23 cellular contexts compared by ENCODE assay signal in genomic region chr22:31956360-31956759, GRCh38. TPM values are rescaled to one million over a fixed set of nuclear protein-coding genes. Genes with fewer than 3 reads are reported as not detected.
DNase-seq lines count a peak whose midpoint lies in the region; ATAC-seq and TF ChIP-seq lines count a peak whose summit lies in the region.
"Had no signal": no experiment of that assay in that cellular context is flagged by ENCODE, and none has a peak within 500 bp of the region (broad histone marks: within the 10 kb centered on the region; RNA-seq: fewer than 3 reads in every experiment).

No MANE protein-coding gene starts in this region.

- CTCF ChIA-PET in CD4-positive, alpha-beta T cell (lab: Charles Lee), result interaction anchor here (1.4 to 7.2 kb wide), 3 partner anchors 9 to 21 kb away, joined by 3 to 42 read pairs (median 4); no protein-coding TSS in a partner anchor
- CTCF ChIA-PET in activated CD8-positive, alpha-beta T cell treated with anti-CD3 and anti-CD28 coated beads, Interleukin-2, amount 10 ng/mL, durations not matched to agents 7 days and 5 days (lab: Charles Lee), result interaction anchor here (2.1 to 8.8 kb wide), 2 partner anchors 9 to 13 kb away, joined by 7 to 68 read pairs; no protein-coding TSS in a partner anchor
- CTCF ChIA-PET in RWPE1 (lab: Yijun Ruan, JAX) (no interaction called here), OCI-LY7 (lab: Charles Lee; ENCODE audit: unreplicated experiment) (no interaction called here)

- POLR2A ChIA-PET in CD4-positive, alpha-beta T cell (lab: Charles Lee), result interaction anchor here (2.0 to 5.7 kb wide), 2 partner anchors 12 to 295 kb away, joined by 7 to 48 read pairs; partner anchors contain the start of genes PISD and YWHAH
- POLR2A ChIA-PET in activated CD8-positive, alpha-beta T cell treated with anti-CD3 and anti-CD28 coated beads, Interleukin-2, amount 10 ng/mL, durations not matched to agents 7 days and 5 days (lab: Charles Lee), result interaction anchor here (1.3 kb wide), 1 partner anchor 9 kb away, joined by 3 read pairs; no protein-coding TSS in a partner anchor
- POLR2A ChIA-PET in RWPE1 (lab: Yijun Ruan, JAX; ENCODE audit: low non-redundant PET), result no interaction called here
- POLR2A ChIA-PET in OCI-LY7 (lab: Charles Lee), result no interaction called here

- H3K4me3 ChIP-seq in OCI-LY7 (ENCODE audit: low read depth, low read length, poor library complexity, severe bottlenecking), result no peak overlapping the region
- H3K4me3 ChIP-seq: BLaER1, esophagus squamous epithelium, uterus had no signal

- no peak for TF ChIP-seq CTCF in CD4-positive, alpha-beta T cell (IDR thresholded peaks at IDR 0.05)
- TF ChIP-seq CTCF in RWPE1 (conservative IDR thresholded peaks at IDR 0.05; ENCODE audit: low read depth) (no peak), OCI-LY7 (conservative IDR thresholded peaks at IDR 0.05; ENCODE audit: low read length) (no peak)

- H3K9me3 Mint-ChIP-seq in CD4-positive, alpha-beta T cell, result no peaks in the 10 kb centered on the region
- no peaks in the 10 kb centered on the region for H3K9me3 Mint-ChIP-seq in activated CD8-positive, alpha-beta T cell treated with anti-CD3 and anti-CD28 coated beads, Interleukin-2, amount 10 ng/mL, durations not matched to agents 7 days and 5 days (ENCODE audit: insufficient read depth)
- H3K9me3 Mint-ChIP-seq in effector memory CD8-positive, alpha-beta T cell, result no peaks in the 10 kb centered on the region
- H3K9me3 Mint-ChIP-seq: nephron had no signal

- H3K9me2 ChIP-seq in OCI-LY7 (ENCODE audit: insufficient read depth, low read length), result no peaks in the 10 kb centered on the region

- H3K4me2 ChIP-seq in OCI-LY7 (ENCODE audit: low read length), result no peak overlapping the region
- H3K4me2 ChIP-seq: BLaER1 had no signal

- peaks cover 82% of the 10 kb centered on the region for H3K4me1 Mint-ChIP-seq in CD4-positive, alpha-beta T cell (ENCODE audit: low read depth)
- peaks cover 53% of the 10 kb centered on the region for H3K4me1 Mint-ChIP-seq in activated CD8-positive, alpha-beta T cell treated with anti-CD3 and anti-CD28 coated beads, Interleukin-2, amount 10 ng/mL, durations not matched to agents 7 days and 5 days (ENCODE audit: low read depth)
- peaks cover 52 to 55% of the 10 kb centered on the region in 2 donors for H3K4me1 Mint-ChIP-seq in effector memory CD8-positive, alpha-beta T cell (ENCODE audit: low read depth in 2 of 2)

- peak; percentile 27 for ATAC-seq in CD4-positive, alpha-beta T cell (ENCODE audit: poor library complexity)
- ATAC-seq in activated CD8-positive, alpha-beta T cell treated with anti-CD3 and anti-CD28 coated beads, Interleukin-2, amount 10 ng/mL, durations not matched to agents 7 days and 5 days, result no peak
- no peak for ATAC-seq in effector memory CD8-positive, alpha-beta T cell (replicated peaks)
- ATAC-seq: left cardiac atrium had no signal

- peaks cover 14% of the 10 kb centered on the region for H3K36me3 Mint-ChIP-seq in CD4-positive, alpha-beta T cell (ENCODE audit: low read depth)
- peaks cover 65% of the 10 kb centered on the region for H3K36me3 Mint-ChIP-seq in activated CD8-positive, alpha-beta T cell treated with anti-CD3 and anti-CD28 coated beads, Interleukin-2, amount 10 ng/mL, durations not matched to agents 7 days and 5 days (ENCODE audit: low read depth)
- peaks cover 20% of the 10 kb centered on the region for H3K36me3 Mint-ChIP-seq in effector memory CD8-positive, alpha-beta T cell (ENCODE audit: insufficient read depth)

- peaks cover 76% of the 10 kb centered on the region for H3K36me3 ChIP-seq in OCI-LY7 (ENCODE audit: insufficient read depth, low read length)
- H3K36me3 ChIP-seq: uterus had no signal

- H3K27me3 ChIP-seq in CD4-positive, alpha-beta T cell (ENCODE audit: control insufficient read depth, insufficient read depth, low read length), result no peaks in the 10 kb centered on the region
- H3K27me3 ChIP-seq: BLaER1, esophagus squamous epithelium, uterus had no signal

- peaks cover 49% of the 10 kb centered on the region for H3K79me2 ChIP-seq in OCI-LY7 (ENCODE audit: insufficient read depth, low read depth, low read length)

- peak overlapping the region; percentile 86 for H3K27ac Mint-ChIP-seq in CD4-positive, alpha-beta T cell
- peak overlapping the region; percentile 7 for H3K27ac Mint-ChIP-seq in activated CD8-positive, alpha-beta T cell treated with anti-CD3 and anti-CD28 coated beads, Interleukin-2, amount 10 ng/mL, durations not matched to agents 7 days and 5 days
- peak overlapping the region; percentile 7 to 79 for H3K27ac Mint-ChIP-seq in effector memory CD8-positive, alpha-beta T cell
- H3K27ac Mint-ChIP-seq: nephron had no signal

- intact Hi-C loops in CD4-positive, alpha-beta T cell (cut with DNase I, micrococcal nuclease), result no loop called here
- intact Hi-C loops in OCI-LY7 (cut with micrococcal nuclease; ENCODE audit: unreplicated experiment), result no loop called here

- BruUV-seq in OCI-LY7 (replicated peaks; lab: Mats Ljungman, UMichigan), result no TSS peak

- DNase-seq in activated CD4-positive, alpha-beta T cell treated with anti-CD3 and anti-CD28 coated beads for 4 hours, result peak; percentile 24 to 30
- DNase-seq in activated CD4-positive, alpha-beta T cell treated with anti-CD3 and anti-CD28 coated beads, Interleukin-2, amount 50 U/mL, for 48 hours, result no peak
- DNase-seq in CD4-positive, alpha-beta T cell, result peak in 1 of 10 experiments; percentile 12
- DNase-seq in activated CD8-positive, alpha-beta T cell treated with anti-CD3 and anti-CD28 coated beads, Interleukin-2, amount 10 ng/mL, durations not matched to agents 7 days and 5 days, result no peak
- no peak for DNase-seq in effector memory CD8-positive, alpha-beta T cell
- DNase-seq in epidermal melanocyte (ENCODE audit: insufficient read length, low spot score), result no peak
- no peak for DNase-seq in RWPE1 (ENCODE audit: low spot score)
- no peak for DNase-seq in OCI-LY7 (ENCODE audit: low spot score)
- DNase-seq: amniotic stem cell; caudate nucleus; DMS 273 treated with DMSO at 0.1 percent for 48 hours; esophagus squamous epithelium; GDM1; GOT3; left cardiac atrium; mesendoderm; NCI-H2029; NCI-H446; Right ventricle myocardium superior; stimulated activated CD4-positive, alpha-beta T cell treated with anti-CD3 and anti-CD28 coated beads, Interleukin-2, amount 100 ng/mL, for 48 hours; uterus had no signal

- H3K9me3 ChIP-seq in CD4-positive, alpha-beta T cell (ENCODE audit: control insufficient read depth, low read length), result no peaks in the 10 kb centered on the region
- H3K9me3 ChIP-seq in OCI-LY7 (ENCODE audit: low read length), result no peaks in the 10 kb centered on the region
- H3K9me3 ChIP-seq: BLaER1, esophagus squamous epithelium, uterus had no signal

- H3K27ac ChIP-seq in CD4-positive, alpha-beta T cell (ENCODE audit: low read depth, low read length), result peak overlapping the region; percentile 25
- H3K27ac ChIP-seq in RWPE1 (no peak overlapping the region), OCI-LY7 (ENCODE audit: low read depth, low read length, poor library complexity, severe bottlenecking) (no peak overlapping the region)
- H3K27ac ChIP-seq: BLaER1, esophagus squamous epithelium, uterus had no signal

- H3K4me1 ChIP-seq in OCI-LY7 (ENCODE audit: insufficient read depth, low read length, poor library complexity, severe bottlenecking), result peaks cover 7% of the 10 kb centered on the region

- H4K20me1 ChIP-seq in OCI-LY7 (ENCODE audit: insufficient read depth, low read length), result peaks cover 37% of the 10 kb centered on the region

- peak overlapping the region; percentile 11 for H3K4me3 Mint-ChIP-seq in CD4-positive, alpha-beta T cell
- H3K4me3 Mint-ChIP-seq in activated CD8-positive, alpha-beta T cell treated with anti-CD3 and anti-CD28 coated beads, Interleukin-2, amount 10 ng/mL, durations not matched to agents 7 days and 5 days, result no peak overlapping the region
- peak overlapping the region in 1 of 2 donors; percentile 4 for H3K4me3 Mint-ChIP-seq in effector memory CD8-positive, alpha-beta T cell
- H3K4me3 Mint-ChIP-seq: nephron had no signal

- H3K27me3 Mint-ChIP-seq in CD4-positive, alpha-beta T cell, result no peaks in the 10 kb centered on the region
- H3K27me3 Mint-ChIP-seq in activated CD8-positive, alpha-beta T cell treated with anti-CD3 and anti-CD28 coated beads, Interleukin-2, amount 10 ng/mL, durations not matched to agents 7 days and 5 days (ENCODE audit: low read depth), result no peaks in the 10 kb centered on the region
- H3K27me3 Mint-ChIP-seq in effector memory CD8-positive, alpha-beta T cell, result no peaks in the 10 kb centered on the region

- no peak overlapping the region for H2AFZ ChIP-seq in OCI-LY7 (ENCODE audit: low read length)

RNA-seq across cellular contexts. Expression of gene YWHAH, which starts 12.0 kb away (rescaled TPM):
- total RNA-seq in CD4-positive, alpha-beta T cell, result 10 to 100 TPM; 24.4 to 26.1 TPM
- 100 to 1,000 TPM; 248 to 251 TPM for total RNA-seq in activated CD8-positive, alpha-beta T cell treated with anti-CD3 and anti-CD28 coated beads, Interleukin-2, amount 10 ng/mL, durations not matched to agents 7 days and 5 days
- 103 and 113 TPM in 2 replicates for total RNA-seq in OCI-LY7 (2014; rRNA removed; shearing (Covaris generic))
- total RNA-seq in OCI-LY7 (2022), result 145 and 155 TPM in 2 replicates

Comparison
In these comparisons a context has a peak if more than half of its experiments do, and no peak if none do; other contexts are left out.
1. DNase-seq: peak in activated CD4-positive, alpha-beta T cell treated with anti-CD3 and anti-CD28 coated beads for 4 hours (2 of 2); none in activated CD4-positive, alpha-beta T cell treated with anti-CD3 and anti-CD28 coated beads, Interleukin-2, amount 50 U/mL, for 48 hours (0 of 2), activated CD8-positive, alpha-beta T cell treated with anti-CD3 and anti-CD28 coated beads, Interleukin-2, amount 10 ng/mL, durations not matched to agents 7 days and 5 days (single experiment), effector memory CD8-positive, alpha-beta T cell (0 of 3), epidermal melanocyte (single experiment), RWPE1 (single experiment) and OCI-LY7 (single experiment).
2. H3K27ac Mint-ChIP-seq: peak in every context shown above with its lines; median percentile 86 in CD4-positive, alpha-beta T cell; 43 in effector memory CD8-positive, alpha-beta T cell; 7 in activated CD8-positive, alpha-beta T cell treated with anti-CD3 and anti-CD28 coated beads, Interleukin-2, amount 10 ng/mL, durations not matched to agents 7 days and 5 days.
3. CTCF ChIA-PET loops: an anchor here in CD4-positive, alpha-beta T cell (1.4 to 7.2 kb wide) and activated CD8-positive, alpha-beta T cell treated with anti-CD3 and anti-CD28 coated beads, Interleukin-2, amount 10 ng/mL, durations not matched to agents 7 days and 5 days (2.1 to 8.8 kb wide); none called in RWPE1 and OCI-LY7.
4. POLR2A ChIA-PET loops: an anchor here in CD4-positive, alpha-beta T cell (2.0 to 5.7 kb wide) and activated CD8-positive, alpha-beta T cell treated with anti-CD3 and anti-CD28 coated beads, Interleukin-2, amount 10 ng/mL, durations not matched to agents 7 days and 5 days (1.3 kb wide); none called in RWPE1 and OCI-LY7.